33 cellular contexts compared by ENCODE assay signal in the genomic region with DNA sequence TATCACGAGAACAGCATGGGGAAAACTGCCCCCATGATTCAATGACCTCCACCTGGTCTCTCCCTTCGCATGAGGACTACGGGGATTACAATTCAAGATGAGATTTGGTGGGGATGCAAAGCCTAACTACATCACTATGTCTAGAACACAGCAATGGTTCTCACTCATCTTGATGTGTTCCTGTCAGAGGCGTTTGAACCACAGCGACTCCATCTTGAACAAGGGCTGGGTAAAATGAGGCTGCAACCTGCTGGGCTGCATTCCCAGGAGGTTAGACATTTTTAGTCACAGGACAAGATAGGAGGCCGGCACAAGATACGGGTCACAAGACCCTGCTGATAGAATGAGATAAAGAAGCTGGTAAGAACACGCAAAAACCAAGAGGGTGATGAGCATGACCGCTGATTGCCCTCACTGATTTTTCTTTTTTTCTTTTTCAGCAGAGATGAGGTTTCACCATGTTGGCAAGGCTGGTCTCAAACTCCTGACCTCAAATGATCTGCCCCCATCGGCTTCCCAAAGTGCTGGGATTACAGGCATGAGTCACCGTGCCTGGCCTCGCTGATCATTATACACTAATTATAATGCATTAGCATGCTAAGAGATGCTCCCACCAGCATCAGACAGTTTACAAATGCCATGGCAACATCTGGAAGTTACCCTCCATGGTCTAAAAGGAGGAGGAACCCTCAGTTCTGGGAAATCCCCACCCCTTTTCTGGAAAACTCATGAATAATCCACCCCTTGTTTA. TPM values are rescaled to one million over a fixed set of nuclear protein-coding genes. Genes with fewer than 3 reads are reported as not detected.
DNase-seq lines count a peak whose midpoint lies in the region; ATAC-seq lines count a peak whose summit lies in the region.
"Had no signal": no experiment of that assay in that cellular context is flagged by ENCODE, and none has a peak within 500 bp of the region (broad histone marks: within the 10 kb centered on the region; RNA-seq: fewer than 3 reads in every experiment).

No MANE protein-coding gene starts in this region.

- H3K27me3 ChIP-seq in SJCRH30 = peaks cover 9% of the 10 kb centered on the region; the same call in 1 of the 2 replicates

- no peak overlapping the region for H3K4me3 ChIP-seq in SJCRH30
- H3K4me3 ChIP-seq: coronary artery, upper lobe of right lung had no signal

- no peak for ATAC-seq in HG03432 (IDR thresholded peaks at IDR 0.05; ENCODE audit: unreplicated experiment)
- no peak for ATAC-seq in HG03439 (IDR thresholded peaks at IDR 0.05; ENCODE audit: unreplicated experiment)
- ATAC-seq: esophagus mucosa; left lobe of liver; sciatic nerve; stimulated activated memory B cell treated with anti-CD40 and anti-IgM and Interleukin-4, amounts not matched to agents 10 μg/mL and 1 μg/mL and 100 μg/mL, for 72 hours; T-helper 17 cell; upper lobe of right lung had no signal

- no peaks in the 10 kb centered on the region for H3K36me3 ChIP-seq in SJCRH30
- H3K36me3 ChIP-seq: upper lobe of right lung had no signal

- DNase-seq in DMS 273 (lab: John Stamatoyannopoulos, UW; ENCODE audit: unreplicated experiment) = peak; percentile 35
- no peak for DNase-seq in DMS 273 treated with DMSO at 0.1 percent for 48 hours (lab: John Stamatoyannopoulos, UW)
- DNase-seq in amniotic epithelial cell (ENCODE audit: low read depth) = peak; percentile 11
- peak; percentile 72 for DNase-seq in fibroblast of peridontal ligament (ENCODE audit: extremely low read depth)
- no peak for DNase-seq in GDM1 (lab: John Stamatoyannopoulos, UW)
- no peak for DNase-seq in SJCRH30
- DNase-seq: activated CD4-positive, alpha-beta T cell treated with anti-CD3 and anti-CD28 coated beads for 48 hours; activated naive CD4-positive, alpha-beta T cell treated with anti-CD3 and anti-CD28 coated beads, Interleukin-2, amount 50 U/mL, for 16 hours; AML-193; CD4-positive, alpha-beta memory T cell; effector memory CD4-positive, alpha-beta T cell; KBM-7; MM.1S; NCI-H1417 treated with DMSO at 0.1 percent for 48 hours; NCI-H2107; NCI-H82; SK-N-SH; stimulated activated CD4-positive, alpha-beta T cell treated with anti-CD3 and anti-CD28 coated beads, Interleukin-4, amount 100 ng/mL, for 4 hours; T-helper 17 cell; upper lobe of right lung had no signal

- peaks cover 11% of the 10 kb centered on the region; the same call in 1 of the 2 replicates for H3K4me1 ChIP-seq in SJCRH30
- H3K4me1 ChIP-seq: upper lobe of right lung had no signal

- no peaks in the 10 kb centered on the region for H3K9me3 ChIP-seq in SJCRH30 (replicated peaks)
- H3K9me3 ChIP-seq: SK-N-SH, upper lobe of right lung had no signal

- no peak overlapping the region for H3K27ac ChIP-seq in SJCRH30
- H3K27ac ChIP-seq: 22Rv1, coronary artery, RWPE1, upper lobe of right lung had no signal

RNA-seq across cellular contexts. Expression of a gene that starts 3.0 kb away (rescaled TPM):
- not detected in 2 replicates for total RNA-seq in SJCRH30 (2014; rRNA removed; shearing (Covaris generic))
- total RNA-seq: cardiac septum; CD4-positive, alpha-beta memory T cell; esophagus mucosa; glomerular endothelial cell; HT1080; left lobe of liver; progenitor cell of endocrine pancreas; sciatic nerve; T-helper 17 cell; upper lobe of right lung had no signal

RNA-seq across cellular contexts. Expression of a gene that starts 8.5 kb away (rescaled TPM):
- total RNA-seq in SJCRH30 (2014; rRNA removed; shearing (Covaris generic)) = not detected in 2 replicates
- total RNA-seq: cardiac septum; CD4-positive, alpha-beta memory T cell; esophagus mucosa; HT1080; left lobe of liver; sciatic nerve; T-helper 17 cell; upper lobe of right lung had no signal

RNA-seq across cellular contexts. Expression of a gene that starts 37.9 kb away (rescaled TPM):
- total RNA-seq in SJCRH30 (2014; rRNA removed; shearing (Covaris generic)) = 16.3 and 17.4 TPM in 2 replicates

RNA-seq across cellular contexts. Expression of a gene that starts 59.2 kb away (rescaled TPM):
- 1.9 and 2.4 TPM in 2 replicates for total RNA-seq in SJCRH30 (2014; rRNA removed; shearing (Covaris generic))

Comparison
In these comparisons a context has a peak if more than half of its experiments do, and no peak if none do; other contexts are left out.
1. DNase-seq: peak in DMS 273 (single experiment), amniotic epithelial cell (single experiment) and fibroblast of peridontal ligament (single experiment); none in DMS 273 treated with DMSO at 0.1 percent for 48 hours (single experiment), GDM1 (single experiment) and SJCRH30 (0 of 2).